1 cellular context compared by ENCODE assay signal in the genomic region with DNA sequence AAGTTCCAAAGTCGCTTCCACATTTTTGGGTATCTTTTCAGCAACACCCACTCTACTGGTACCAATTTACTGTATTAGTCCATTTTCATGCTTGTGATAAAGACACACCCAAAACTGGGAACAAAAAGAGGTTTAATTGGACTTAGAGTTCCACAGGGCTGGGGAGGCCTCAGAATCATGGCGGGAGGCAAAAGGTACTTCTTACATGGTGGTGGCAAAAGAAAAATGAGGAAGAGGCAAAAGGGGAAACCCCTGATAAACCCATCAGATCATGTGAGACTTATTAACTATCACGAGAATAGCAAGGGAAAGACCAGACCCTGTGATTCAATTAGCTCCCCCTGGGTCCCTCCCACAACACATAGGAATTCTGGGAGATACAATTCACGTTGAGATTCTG.
TF ChIP-seq lines count a peak whose summit lies in the region.

No MANE protein-coding gene starts in this region.

TF ChIP-seq in GM12878, 131 proteins besides CTCF, POLR2A, EP300 and RAD21 (continued from another document):
- TF ChIP-seq, protein P1, sequence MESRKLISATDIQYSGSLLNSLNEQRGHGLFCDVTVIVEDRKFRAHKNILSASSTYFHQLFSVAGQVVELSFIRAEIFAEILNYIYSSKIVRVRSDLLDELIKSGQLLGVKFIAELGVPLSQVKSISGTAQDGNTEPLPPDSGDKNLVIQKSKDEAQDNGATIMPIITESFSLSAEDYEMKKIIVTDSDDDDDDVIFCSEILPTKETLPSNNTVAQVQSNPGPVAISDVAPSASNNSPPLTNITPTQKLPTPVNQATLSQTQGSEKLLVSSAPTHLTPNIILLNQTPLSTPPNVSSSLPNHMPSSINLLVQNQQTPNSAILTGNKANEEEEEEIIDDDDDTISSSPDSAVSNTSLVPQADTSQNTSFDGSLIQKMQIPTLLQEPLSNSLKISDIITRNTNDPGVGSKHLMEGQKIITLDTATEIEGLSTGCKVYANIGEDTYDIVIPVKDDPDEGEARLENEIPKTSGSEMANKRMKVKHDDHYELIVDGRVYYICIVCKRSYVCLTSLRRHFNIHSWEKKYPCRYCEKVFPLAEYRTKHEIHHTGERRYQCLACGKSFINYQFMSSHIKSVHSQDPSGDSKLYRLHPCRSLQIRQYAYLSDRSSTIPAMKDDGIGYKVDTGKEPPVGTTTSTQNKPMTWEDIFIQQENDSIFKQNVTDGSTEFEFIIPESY (IDR thresholded peaks at IDR 0.05): peak; percentile 93
- TF ChIP-seq SPI1 (IDR thresholded peaks at IDR 0.05; ENCODE audit: borderline replicate concordance, insufficient read depth, low read depth, low read length): peak; percentile 45; the same call in 1 of the 2 replicates
